ENCODE assay signal across 8 cellular contexts in genomic region chr10:31133251-31133627, GRCh38.
DNase-seq lines count a peak whose midpoint lies in the region; ATAC-seq and TF ChIP-seq lines count a peak whose summit lies in the region.

No MANE protein-coding gene starts in this region.

- no peaks in the 10 kb centered on the region for H3K36me3 Mint-ChIP-seq in activated T-cell treated with anti-CD3 and anti-CD28 coated beads, Interleukin-2, amount 50 U/mL, for 4 hours (ENCODE audit: insufficient read depth)
- H3K36me3 Mint-ChIP-seq in activated naive CD8-positive, alpha-beta T cell treated with anti-CD3 and anti-CD28 coated beads, Interleukin-2, amount 50 U/mL, for 24 hours (ENCODE audit: low read depth): no peaks in the 10 kb centered on the region

- WGBS in lung, 2 donors: 55 to 57% methylated on average over 10 of the region's 10 CpGs

- H3K4me3 Mint-ChIP-seq in activated T-cell treated with anti-CD3 and anti-CD28 coated beads, Interleukin-2, amount 50 U/mL, for 4 hours: peak overlapping the region; percentile 67
- H3K4me3 Mint-ChIP-seq in activated naive CD8-positive, alpha-beta T cell treated with anti-CD3 and anti-CD28 coated beads, Interleukin-2, amount 50 U/mL, for 24 hours: peak overlapping the region; percentile 56

- peaks cover 0 to 9% of the 10 kb centered on the region in 2 donors for H3K4me1 ChIP-seq in lung (ENCODE audit: control insufficient read depth in 2 of 2, insufficient read depth in 2 of 2, low read length in 2 of 2)

- peaks cover 0 to 2% of the 10 kb centered on the region in 2 donors for H3K9me3 ChIP-seq in lung (ENCODE audit: control insufficient read depth in 2 of 2, insufficient read depth in 1 of 2, low read length in 1 of 2)

- H3K4me1 Mint-ChIP-seq in activated T-cell treated with anti-CD3 and anti-CD28 coated beads, Interleukin-2, amount 50 U/mL, for 4 hours (ENCODE audit: low read depth): peaks cover 42% of the 10 kb centered on the region
- peaks cover 44% of the 10 kb centered on the region for H3K4me1 Mint-ChIP-seq in activated naive CD8-positive, alpha-beta T cell treated with anti-CD3 and anti-CD28 coated beads, Interleukin-2, amount 50 U/mL, for 24 hours

- H3K4me3 ChIP-seq in lung: peak overlapping the region; percentile 1

- H3K27ac Mint-ChIP-seq in activated naive CD8-positive, alpha-beta T cell treated with anti-CD3 and anti-CD28 coated beads, Interleukin-2, amount 50 U/mL, for 24 hours: peak overlapping the region; percentile 30

- H3K36me3 ChIP-seq in lung (ENCODE audit: control insufficient read depth in 2 of 2, insufficient read depth in 2 of 2, low read length in 2 of 2): no peaks in the 10 kb centered on the region

- no peak for DNase-seq in activated T-cell treated with anti-CD3 and anti-CD28 coated beads, Interleukin-2, amount 50 U/mL, for 4 hours
- no peak for DNase-seq in activated T-cell treated with anti-CD3 and anti-CD28 coated beads, Interleukin-2, amount 50 U/mL, for 1 hour
- DNase-seq in activated naive CD8-positive, alpha-beta T cell treated with anti-CD3 and anti-CD28 coated beads, Interleukin-2, amount 50 U/mL, for 24 hours: no peak
- DNase-seq in lung (ENCODE audit: low spot score) (no peak), globus pallidus (ENCODE audit: low spot score) (no peak)

- ATAC-seq in activated T-cell treated with anti-CD3 and anti-CD28 coated beads, Interleukin-2, amount 50 U/mL, for 4 hours: no peak
- ATAC-seq in activated naive CD8-positive, alpha-beta T cell treated with anti-CD3 and anti-CD28 coated beads, Interleukin-2, amount 50 U/mL, for 24 hours: no peak
- ATAC-seq in lung (ENCODE audit: insufficient read depth, low FRiP score): no peak
- no peak for ATAC-seq in activated CD4-positive, CD25-positive, alpha-beta regulatory T cell treated with anti-CD3 and anti-CD28 coated beads, Interleukin-2, amount 50 U/mL, for 24 hours
- ATAC-seq in GM18520 (IDR thresholded peaks at IDR 0.05; ENCODE audit: unreplicated experiment): no peak

- no peaks in the 10 kb centered on the region for H3K27me3 Mint-ChIP-seq in activated T-cell treated with anti-CD3 and anti-CD28 coated beads, Interleukin-2, amount 50 U/mL, for 4 hours (ENCODE audit: low read depth)
- H3K27me3 Mint-ChIP-seq in activated naive CD8-positive, alpha-beta T cell treated with anti-CD3 and anti-CD28 coated beads, Interleukin-2, amount 50 U/mL, for 24 hours: no peaks in the 10 kb centered on the region

- no peaks in the 10 kb centered on the region for H3K27me3 ChIP-seq in lung (ENCODE audit: control insufficient read depth, insufficient read depth)

- H3K9me3 Mint-ChIP-seq in activated T-cell treated with anti-CD3 and anti-CD28 coated beads, Interleukin-2, amount 50 U/mL, for 4 hours: no peaks in the 10 kb centered on the region
- H3K9me3 Mint-ChIP-seq in activated naive CD8-positive, alpha-beta T cell treated with anti-CD3 and anti-CD28 coated beads, Interleukin-2, amount 50 U/mL, for 24 hours: no peaks in the 10 kb centered on the region

- no peak for TF ChIP-seq CTCF in lung (IDR thresholded peaks at IDR 0.05; ENCODE audit: control extremely low read depth, extremely low read depth)

- H3K27ac ChIP-seq in lung (ENCODE audit: low read depth in 1 of 2, low read length in 1 of 2): peak overlapping the region; percentile 89
- peak overlapping the region; percentile 92 for H3K27ac ChIP-seq in temporal lobe (ENCODE audit: low read depth, low read length)
